13 cellular contexts compared by ENCODE assay signal in genomic region chr4:76665139-76665538, GRCh38.
DNase-seq lines count a peak whose midpoint lies in the region; TF ChIP-seq lines count a peak whose summit lies in the region.
"Had no signal": no experiment of that assay in that cellular context is flagged by ENCODE, and none has a peak within 500 bp of the region (broad histone marks: within the 10 kb centered on the region; RNA-seq: fewer than 3 reads in every experiment).

No MANE protein-coding gene starts in this region.

- H3K4me3 Mint-ChIP-seq in HFFc6 = peak overlapping the region; percentile 45; the same call in 1 of the 2 replicates
- H3K4me3 Mint-ChIP-seq: activated T-cell treated with anti-CD3 and anti-CD28 coated beads, Interleukin-2, amount 50 U/mL, for 72 hours; naive thymus-derived CD8-positive, alpha-beta T cell had no signal

- TF ChIP-seq POLR2A in transverse colon (IDR thresholded peaks at IDR 0.05) = peak; percentile 51

- peak overlapping the region; percentile 73 to 87 (median 80) for H3K27ac ChIP-seq in transverse colon
- H3K27ac ChIP-seq: sigmoid colon had no signal

- in situ Hi-C loops in transverse colon (cut with MboI; ENCODE audit: low pct_ligation_motif_present in 1 of 4, low pct_unique_long_range_greater_than_20kb in 1 of 4, low sequenced_read_pairs in 3 of 4) = no loop called here

- H3K36me3 ChIP-seq in transverse colon = no peaks in the 10 kb centered on the region
- H3K36me3 ChIP-seq: sigmoid colon had no signal

- H3K4me1 Mint-ChIP-seq in HFFc6 (ENCODE audit: low read depth) = peaks cover 42% of the 10 kb centered on the region

- no peaks in the 10 kb centered on the region for H3K27me3 Mint-ChIP-seq in HFFc6 (ENCODE audit: insufficient read depth)

- peak; percentile 96 for TF ChIP-seq EP300 in transverse colon (IDR thresholded peaks at IDR 0.05; ENCODE audit: low read depth)

- no peaks in the 10 kb centered on the region for H3K27me3 ChIP-seq in transverse colon
- H3K27me3 ChIP-seq: sigmoid colon had no signal

- intact Hi-C loops in transverse colon (cut with DNase I; ENCODE audit: low total_unique reads) = no loop called here

- peak; percentile 49 for DNase-seq in HFFc6
- DNase-seq in SW480 (ENCODE audit: low spot score) = peak; percentile 92
- peak; percentile 23 for DNase-seq in iPS-NIHi11 (ENCODE audit: low spot score)
- DNase-seq in transverse colon = peak; percentile 90
- DNase-seq in stimulated activated CD4-positive, alpha-beta T cell treated with anti-CD3 and anti-CD28 coated beads, Interleukin-4, amount 100 ng/mL, for 1 hour = no peak
- no peak for DNase-seq in OCI-M2 (lab: John Stamatoyannopoulos, UW; ENCODE audit: unreplicated experiment)
- no peak for DNase-seq in dermis blood vessel endothelial cell
- DNase-seq: activated T-cell treated with anti-CD3 and anti-CD28 coated beads, Interleukin-2, amount 50 U/mL, for 72 hours; DMS153; naive thymus-derived CD8-positive, alpha-beta T cell; NCI-H1417; NCI-H526 treated with DMSO at 0.1 percent for 48 hours; sigmoid colon had no signal

- no peak overlapping the region for H3K4me3 ChIP-seq in transverse colon
- H3K4me3 ChIP-seq: sigmoid colon had no signal

- peak overlapping the region; percentile 82 for H3K27ac Mint-ChIP-seq in HFFc6
- H3K27ac Mint-ChIP-seq: activated T-cell treated with anti-CD3 and anti-CD28 coated beads, Interleukin-2, amount 50 U/mL, for 72 hours; naive thymus-derived CD8-positive, alpha-beta T cell had no signal

- TF ChIP-seq CTCF in HFFc6 (IDR thresholded peaks at IDR 0.05) = no peak
- TF ChIP-seq CTCF in transverse colon (IDR thresholded peaks at IDR 0.05) = no peak

- H3K36me3 Mint-ChIP-seq in HFFc6 (ENCODE audit: low read depth) = no peaks in the 10 kb centered on the region
- H3K36me3 Mint-ChIP-seq: naive thymus-derived CD8-positive, alpha-beta T cell had no signal

- H3K9me3 ChIP-seq in transverse colon = no peaks in the 10 kb centered on the region
- H3K9me3 ChIP-seq: sigmoid colon had no signal

- no peaks in the 10 kb centered on the region for H3K9me3 Mint-ChIP-seq in HFFc6
- H3K9me3 Mint-ChIP-seq: activated T-cell treated with anti-CD3 and anti-CD28 coated beads, Interleukin-2, amount 50 U/mL, for 72 hours; naive thymus-derived CD8-positive, alpha-beta T cell had no signal

- peaks cover 5 to 41% (median 30%) of the 10 kb centered on the region in 4 donors for H3K4me1 ChIP-seq in transverse colon
- H3K4me1 ChIP-seq: sigmoid colon had no signal

Comparison
In these comparisons a context has a peak if more than half of its experiments do, and no peak if none do; other contexts are left out.
1. DNase-seq: peak in HFFc6 (single experiment), SW480 (single experiment), iPS-NIHi11 (single experiment) and transverse colon (single experiment); none in stimulated activated CD4-positive, alpha-beta T cell treated with anti-CD3 and anti-CD28 coated beads, Interleukin-4, amount 100 ng/mL, for 1 hour (single experiment), OCI-M2 (single experiment) and dermis blood vessel endothelial cell (single experiment).